In the genomic region with DNA sequence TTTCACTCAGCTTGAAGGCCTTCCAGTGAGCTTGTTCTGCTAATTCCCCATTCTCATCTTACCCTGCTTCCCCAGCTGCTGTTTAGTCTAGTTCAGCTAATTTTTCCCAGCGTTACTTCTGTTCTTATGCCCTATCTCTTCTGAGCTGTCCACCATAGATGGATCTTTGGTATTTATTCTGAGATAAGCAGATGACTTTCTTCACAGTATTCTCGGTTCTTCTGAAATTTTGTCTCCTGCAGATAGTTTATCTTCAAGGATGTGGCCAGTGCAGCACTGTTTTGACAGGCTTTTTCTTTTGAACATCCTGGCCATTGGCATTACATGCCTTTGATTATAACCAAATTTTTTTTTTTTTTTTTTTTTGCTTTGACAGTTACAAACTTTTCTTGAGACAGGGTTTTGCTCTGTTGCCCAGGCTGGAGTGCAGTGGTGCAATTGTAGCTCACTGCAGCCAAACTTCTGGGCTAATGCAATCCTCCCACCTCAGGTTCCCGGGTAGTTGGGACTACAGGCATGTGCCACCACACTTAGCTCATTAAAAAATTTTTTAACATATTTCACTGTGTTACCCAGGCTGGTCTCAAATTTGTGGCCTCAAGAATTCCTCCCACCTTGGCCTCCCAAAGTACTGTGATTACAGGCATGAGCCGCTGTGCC, we compare ENCODE assay signal across 1 cellular context.
TF ChIP-seq lines count a peak whose summit lies in the region.

No MANE protein-coding gene starts in this region.

TF ChIP-seq in K562, 482 proteins besides CTCF, POLR2A, EP300 and RAD21 (continued from another document):
- TF ChIP-seq MITF (IDR thresholded peaks at IDR 0.05) (no peak), ZC3H8 (IDR thresholded peaks at IDR 0.05) (no peak), HES1 (IDR thresholded peaks at IDR 0.05; ENCODE audit: low read depth) (peak; percentile 66; the same call in 1 of the 2 replicates), TRIM28 (IDR thresholded peaks at IDR 0.05) (no peak), ARID4B (CRISPR knock-in tag; IDR thresholded peaks at IDR 0.05) (no peak), ZBTB8A (IDR thresholded peaks at IDR 0.05; ENCODE audit: partially characterized antibody) (no peak), BACH1 (tag; IDR thresholded peaks at IDR 0.05) (0 out of 2 replicates have a peak, but pooled peaks have one; percentile 5), ZBTB7A (IDR thresholded peaks at IDR 0.05; ENCODE audit: borderline replicate concordance, control insufficient read depth, low read depth, low read length) (no peak), LCOR (CRISPR knock-in tag; IDR thresholded peaks at IDR 0.05) (no peak), HDAC2 (IDR thresholded peaks at IDR 0.05) (peak; percentile 94), HEY1 (CRISPR knock-in tag; IDR thresholded peaks at IDR 0.05; ENCODE audit: borderline replicate concordance) (no peak), KAT8 (IDR thresholded peaks at IDR 0.05; ENCODE audit: low read depth) (no peak), ZNF444 (CRISPR knock-in tag; IDR thresholded peaks at IDR 0.05) (0 out of 2 replicates have a peak, but pooled peaks have one; percentile 73), TSHZ1 (CRISPR knock-in tag; IDR thresholded peaks at IDR 0.05) (no peak), NCOA2 (IDR thresholded peaks at IDR 0.05; ENCODE audit: partially characterized antibody in 2 of 2) (no peak), ZNF785 (CRISPR knock-in tag; IDR thresholded peaks at IDR 0.05) (no peak), HIVEP1 (CRISPR knock-in tag; IDR thresholded peaks at IDR 0.05) (no peak), ZBED1 (IDR thresholded peaks at IDR 0.05) (no peak), FOXM1 (IDR thresholded peaks at IDR 0.05; ENCODE audit: low read depth) (peak; percentile 85), FOXM1 (CRISPR knock-in tag; IDR thresholded peaks at IDR 0.05; ENCODE audit: low read depth) (no peak), PRDM10 (IDR thresholded peaks at IDR 0.05; ENCODE audit: partially characterized antibody) (no peak), PTBP1 (IDR thresholded peaks at IDR 0.05; ENCODE audit: low read depth, low read length) (no peak), BMI1 (IDR thresholded peaks at IDR 0.05; ENCODE audit: low read length) (no peak), DIDO1 (tag; IDR thresholded peaks at IDR 0.05; ENCODE audit: low read depth) (no peak), EGR1 (conservative IDR thresholded peaks at IDR 0.05) (no peak)
- TF ChIP-seq, protein P1, sequence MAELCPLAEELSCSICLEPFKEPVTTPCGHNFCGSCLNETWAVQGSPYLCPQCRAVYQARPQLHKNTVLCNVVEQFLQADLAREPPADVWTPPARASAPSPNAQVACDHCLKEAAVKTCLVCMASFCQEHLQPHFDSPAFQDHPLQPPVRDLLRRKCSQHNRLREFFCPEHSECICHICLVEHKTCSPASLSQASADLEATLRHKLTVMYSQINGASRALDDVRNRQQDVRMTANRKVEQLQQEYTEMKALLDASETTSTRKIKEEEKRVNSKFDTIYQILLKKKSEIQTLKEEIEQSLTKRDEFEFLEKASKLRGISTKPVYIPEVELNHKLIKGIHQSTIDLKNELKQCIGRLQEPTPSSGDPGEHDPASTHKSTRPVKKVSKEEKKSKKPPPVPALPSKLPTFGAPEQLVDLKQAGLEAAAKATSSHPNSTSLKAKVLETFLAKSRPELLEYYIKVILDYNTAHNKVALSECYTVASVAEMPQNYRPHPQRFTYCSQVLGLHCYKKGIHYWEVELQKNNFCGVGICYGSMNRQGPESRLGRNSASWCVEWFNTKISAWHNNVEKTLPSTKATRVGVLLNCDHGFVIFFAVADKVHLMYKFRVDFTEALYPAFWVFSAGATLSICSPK (IDR thresholded peaks at IDR 0.05; ENCODE audit: borderline replicate concordance), result no peak
TF ChIP-seq in K562: peak in this region for 99.
